In the genomic region with DNA sequence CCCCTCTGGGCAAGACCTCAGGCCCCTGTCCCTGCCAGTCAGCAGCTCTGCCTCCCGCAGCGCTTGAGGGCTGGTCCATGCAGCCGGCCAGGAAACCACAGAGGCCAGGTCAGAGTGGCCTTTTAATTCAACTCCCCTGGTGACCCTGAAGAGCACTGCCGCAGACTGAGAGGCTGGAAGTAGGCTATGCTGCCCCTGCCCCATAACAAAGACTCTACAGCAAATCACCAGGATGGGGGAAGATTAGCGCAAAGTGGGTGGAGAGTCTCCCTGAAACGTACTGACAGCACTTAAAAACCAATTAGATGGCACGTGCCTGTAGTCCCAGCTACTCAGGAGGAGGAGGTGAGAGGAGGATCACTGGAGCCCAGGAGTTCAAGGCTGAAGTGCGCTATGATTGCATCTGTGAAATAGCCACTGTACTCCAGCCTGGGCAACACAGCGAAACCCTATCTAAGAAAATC, we compare ENCODE assay signal across 1 cellular context.
TF ChIP-seq lines count a peak whose summit lies in the region.

No MANE protein-coding gene starts in this region.

TF ChIP-seq in HepG2, 621 proteins besides CTCF, POLR2A, EP300 and RAD21 (continued from another document and continues in another):
- no peak for TF ChIP-seq KDM3A (CRISPR knock-in tag; IDR thresholded peaks at IDR 0.05; ENCODE audit: low read depth)
- no peak for TF ChIP-seq RBM22 (optimal IDR thresholded peaks at IDR 0.05; ENCODE audit: low read length)
- no peak for TF ChIP-seq ZNF20 (CRISPR knock-in tag; IDR thresholded peaks at IDR 0.05)
- no peak for TF ChIP-seq THYN1 (CRISPR knock-in tag; IDR thresholded peaks at IDR 0.05; ENCODE audit: borderline replicate concordance, low read depth)
- TF ChIP-seq, protein P1, sequence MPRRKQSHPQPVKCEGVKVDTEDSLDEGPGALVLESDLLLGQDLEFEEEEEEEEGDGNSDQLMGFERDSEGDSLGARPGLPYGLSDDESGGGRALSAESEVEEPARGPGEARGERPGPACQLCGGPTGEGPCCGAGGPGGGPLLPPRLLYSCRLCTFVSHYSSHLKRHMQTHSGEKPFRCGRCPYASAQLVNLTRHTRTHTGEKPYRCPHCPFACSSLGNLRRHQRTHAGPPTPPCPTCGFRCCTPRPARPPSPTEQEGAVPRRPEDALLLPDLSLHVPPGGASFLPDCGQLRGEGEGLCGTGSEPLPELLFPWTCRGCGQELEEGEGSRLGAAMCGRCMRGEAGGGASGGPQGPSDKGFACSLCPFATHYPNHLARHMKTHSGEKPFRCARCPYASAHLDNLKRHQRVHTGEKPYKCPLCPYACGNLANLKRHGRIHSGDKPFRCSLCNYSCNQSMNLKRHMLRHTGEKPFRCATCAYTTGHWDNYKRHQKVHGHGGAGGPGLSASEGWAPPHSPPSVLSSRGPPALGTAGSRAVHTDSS (CRISPR knock-in tag; conservative IDR thresholded peaks at IDR 0.05) = no peak
- TF ChIP-seq, protein P2, sequence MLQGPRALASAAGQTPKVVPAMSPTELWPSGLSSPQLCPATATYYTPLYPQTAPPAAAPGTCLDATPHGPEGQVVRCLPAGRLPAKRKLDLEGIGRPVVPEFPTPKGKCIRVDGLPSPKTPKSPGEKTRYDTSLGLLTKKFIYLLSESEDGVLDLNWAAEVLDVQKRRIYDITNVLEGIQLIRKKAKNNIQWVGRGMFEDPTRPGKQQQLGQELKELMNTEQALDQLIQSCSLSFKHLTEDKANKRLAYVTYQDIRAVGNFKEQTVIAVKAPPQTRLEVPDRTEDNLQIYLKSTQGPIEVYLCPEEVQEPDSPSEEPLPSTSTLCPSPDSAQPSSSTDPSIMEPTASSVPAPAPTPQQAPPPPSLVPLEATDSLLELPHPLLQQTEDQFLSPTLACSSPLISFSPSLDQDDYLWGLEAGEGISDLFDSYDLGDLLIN (CRISPR knock-in tag; IDR thresholded peaks at IDR 0.05; ENCODE audit: borderline replicate concordance) = no peak
- no peak for TF ChIP-seq KLF15 (CRISPR knock-in tag; IDR thresholded peaks at IDR 0.05; ENCODE audit: borderline replicate concordance)
- no peak for TF ChIP-seq TMF1 (CRISPR knock-in tag; IDR thresholded peaks at IDR 0.05; ENCODE audit: low read depth)
- TF ChIP-seq ONECUT2 (CRISPR knock-in tag; IDR thresholded peaks at IDR 0.05) = no peak
- TF ChIP-seq NFE2L2 (IDR thresholded peaks at IDR 0.05; ENCODE audit: low read length) = no peak
- TF ChIP-seq, protein P3, sequence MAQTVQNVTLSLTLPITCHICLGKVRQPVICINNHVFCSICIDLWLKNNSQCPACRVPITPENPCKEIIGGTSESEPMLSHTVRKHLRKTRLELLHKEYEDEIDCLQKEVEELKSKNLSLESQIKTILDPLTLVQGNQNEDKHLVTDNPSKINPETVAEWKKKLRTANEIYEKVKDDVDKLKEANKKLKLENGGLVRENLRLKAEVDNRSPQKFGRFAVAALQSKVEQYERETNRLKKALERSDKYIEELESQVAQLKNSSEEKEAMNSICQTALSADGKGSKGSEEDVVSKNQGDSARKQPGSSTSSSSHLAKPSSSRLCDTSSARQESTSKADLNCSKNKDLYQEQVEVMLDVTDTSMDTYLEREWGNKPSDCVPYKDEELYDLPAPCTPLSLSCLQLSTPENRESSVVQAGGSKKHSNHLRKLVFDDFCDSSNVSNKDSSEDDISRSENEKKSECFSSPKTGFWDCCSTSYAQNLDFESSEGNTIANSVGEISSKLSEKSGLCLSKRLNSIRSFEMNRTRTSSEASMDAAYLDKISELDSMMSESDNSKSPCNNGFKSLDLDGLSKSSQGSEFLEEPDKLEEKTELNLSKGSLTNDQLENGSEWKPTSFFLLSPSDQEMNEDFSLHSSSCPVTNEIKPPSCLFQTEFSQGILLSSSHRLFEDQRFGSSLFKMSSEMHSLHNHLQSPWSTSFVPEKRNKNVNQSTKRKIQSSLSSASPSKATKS (CRISPR knock-in tag; IDR thresholded peaks at IDR 0.05) = no peak
- TF ChIP-seq EEA1 (CRISPR knock-in tag; IDR thresholded peaks at IDR 0.05; ENCODE audit: borderline replicate concordance) = no peak
- TF ChIP-seq, protein P4, sequence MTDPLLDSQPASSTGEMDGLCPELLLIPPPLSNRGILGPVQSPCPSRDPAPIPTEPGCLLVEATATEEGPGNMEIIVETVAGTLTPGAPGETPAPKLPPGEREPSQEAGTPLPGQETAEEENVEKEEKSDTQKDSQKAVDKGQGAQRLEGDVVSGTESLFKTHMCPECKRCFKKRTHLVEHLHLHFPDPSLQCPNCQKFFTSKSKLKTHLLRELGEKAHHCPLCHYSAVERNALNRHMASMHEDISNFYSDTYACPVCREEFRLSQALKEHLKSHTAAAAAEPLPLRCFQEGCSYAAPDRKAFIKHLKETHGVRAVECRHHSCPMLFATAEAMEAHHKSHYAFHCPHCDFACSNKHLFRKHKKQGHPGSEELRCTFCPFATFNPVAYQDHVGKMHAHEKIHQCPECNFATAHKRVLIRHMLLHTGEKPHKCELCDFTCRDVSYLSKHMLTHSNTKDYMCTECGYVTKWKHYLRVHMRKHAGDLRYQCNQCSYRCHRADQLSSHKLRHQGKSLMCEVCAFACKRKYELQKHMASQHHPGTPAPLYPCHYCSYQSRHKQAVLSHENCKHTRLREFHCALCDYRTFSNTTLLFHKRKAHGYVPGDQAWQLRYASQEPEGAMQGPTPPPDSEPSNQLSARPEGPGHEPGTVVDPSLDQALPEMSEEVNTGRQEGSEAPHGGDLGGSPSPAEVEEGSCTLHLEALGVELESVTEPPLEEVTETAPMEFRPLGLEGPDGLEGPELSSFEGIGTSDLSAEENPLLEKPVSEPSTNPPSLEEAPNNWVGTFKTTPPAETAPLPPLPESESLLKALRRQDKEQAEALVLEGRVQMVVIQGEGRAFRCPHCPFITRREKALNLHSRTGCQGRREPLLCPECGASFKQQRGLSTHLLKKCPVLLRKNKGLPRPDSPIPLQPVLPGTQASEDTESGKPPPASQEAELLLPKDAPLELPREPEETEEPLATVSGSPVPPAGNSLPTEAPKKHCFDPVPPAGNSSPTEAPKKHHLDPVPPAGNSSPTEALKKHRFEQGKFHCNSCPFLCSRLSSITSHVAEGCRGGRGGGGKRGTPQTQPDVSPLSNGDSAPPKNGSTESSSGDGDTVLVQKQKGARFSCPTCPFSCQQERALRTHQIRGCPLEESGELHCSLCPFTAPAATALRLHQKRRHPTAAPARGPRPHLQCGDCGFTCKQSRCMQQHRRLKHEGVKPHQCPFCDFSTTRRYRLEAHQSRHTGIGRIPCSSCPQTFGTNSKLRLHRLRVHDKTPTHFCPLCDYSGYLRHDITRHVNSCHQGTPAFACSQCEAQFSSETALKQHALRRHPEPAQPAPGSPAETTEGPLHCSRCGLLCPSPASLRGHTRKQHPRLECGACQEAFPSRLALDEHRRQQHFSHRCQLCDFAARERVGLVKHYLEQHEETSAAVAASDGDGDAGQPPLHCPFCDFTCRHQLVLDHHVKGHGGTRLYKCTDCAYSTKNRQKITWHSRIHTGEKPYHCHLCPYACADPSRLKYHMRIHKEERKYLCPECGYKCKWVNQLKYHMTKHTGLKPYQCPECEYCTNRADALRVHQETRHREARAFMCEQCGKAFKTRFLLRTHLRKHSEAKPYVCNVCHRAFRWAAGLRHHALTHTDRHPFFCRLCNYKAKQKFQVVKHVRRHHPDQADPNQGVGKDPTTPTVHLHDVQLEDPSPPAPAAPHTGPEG (CRISPR knock-in tag; IDR thresholded peaks at IDR 0.05) = no peak
- TF ChIP-seq, protein P5, sequence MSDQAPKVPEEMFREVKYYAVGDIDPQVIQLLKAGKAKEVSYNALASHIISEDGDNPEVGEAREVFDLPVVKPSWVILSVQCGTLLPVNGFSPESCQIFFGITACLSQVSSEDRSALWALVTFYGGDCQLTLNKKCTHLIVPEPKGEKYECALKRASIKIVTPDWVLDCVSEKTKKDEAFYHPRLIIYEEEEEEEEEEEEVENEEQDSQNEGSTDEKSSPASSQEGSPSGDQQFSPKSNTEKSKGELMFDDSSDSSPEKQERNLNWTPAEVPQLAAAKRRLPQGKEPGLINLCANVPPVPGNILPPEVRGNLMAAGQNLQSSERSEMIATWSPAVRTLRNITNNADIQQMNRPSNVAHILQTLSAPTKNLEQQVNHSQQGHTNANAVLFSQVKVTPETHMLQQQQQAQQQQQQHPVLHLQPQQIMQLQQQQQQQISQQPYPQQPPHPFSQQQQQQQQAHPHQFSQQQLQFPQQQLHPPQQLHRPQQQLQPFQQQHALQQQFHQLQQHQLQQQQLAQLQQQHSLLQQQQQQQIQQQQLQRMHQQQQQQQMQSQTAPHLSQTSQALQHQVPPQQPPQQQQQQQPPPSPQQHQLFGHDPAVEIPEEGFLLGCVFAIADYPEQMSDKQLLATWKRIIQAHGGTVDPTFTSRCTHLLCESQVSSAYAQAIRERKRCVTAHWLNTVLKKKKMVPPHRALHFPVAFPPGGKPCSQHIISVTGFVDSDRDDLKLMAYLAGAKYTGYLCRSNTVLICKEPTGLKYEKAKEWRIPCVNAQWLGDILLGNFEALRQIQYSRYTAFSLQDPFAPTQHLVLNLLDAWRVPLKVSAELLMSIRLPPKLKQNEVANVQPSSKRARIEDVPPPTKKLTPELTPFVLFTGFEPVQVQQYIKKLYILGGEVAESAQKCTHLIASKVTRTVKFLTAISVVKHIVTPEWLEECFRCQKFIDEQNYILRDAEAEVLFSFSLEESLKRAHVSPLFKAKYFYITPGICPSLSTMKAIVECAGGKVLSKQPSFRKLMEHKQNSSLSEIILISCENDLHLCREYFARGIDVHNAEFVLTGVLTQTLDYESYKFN (CRISPR knock-in tag; conservative IDR thresholded peaks at IDR 0.05) = peak; percentile 29; the same call in 1 of the 2 replicates
- TF ChIP-seq HNF4A (CRISPR knock-in tag; IDR thresholded peaks at IDR 0.05) = peak; percentile 40; the same call in 1 of the 2 replicates
- TF ChIP-seq MAZ (IDR thresholded peaks at IDR 0.05; ENCODE audit: borderline replicate concordance, low read depth, low read length) = no peak
- TF ChIP-seq MAZ (CRISPR knock-in tag; IDR thresholded peaks at IDR 0.05; ENCODE audit: low read depth) = no peak
- TF ChIP-seq, protein P6, sequence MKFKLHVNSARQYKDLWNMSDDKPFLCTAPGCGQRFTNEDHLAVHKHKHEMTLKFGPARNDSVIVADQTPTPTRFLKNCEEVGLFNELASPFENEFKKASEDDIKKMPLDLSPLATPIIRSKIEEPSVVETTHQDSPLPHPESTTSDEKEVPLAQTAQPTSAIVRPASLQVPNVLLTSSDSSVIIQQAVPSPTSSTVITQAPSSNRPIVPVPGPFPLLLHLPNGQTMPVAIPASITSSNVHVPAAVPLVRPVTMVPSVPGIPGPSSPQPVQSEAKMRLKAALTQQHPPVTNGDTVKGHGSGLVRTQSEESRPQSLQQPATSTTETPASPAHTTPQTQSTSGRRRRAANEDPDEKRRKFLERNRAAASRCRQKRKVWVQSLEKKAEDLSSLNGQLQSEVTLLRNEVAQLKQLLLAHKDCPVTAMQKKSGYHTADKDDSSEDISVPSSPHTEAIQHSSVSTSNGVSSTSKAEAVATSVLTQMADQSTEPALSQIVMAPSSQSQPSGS (CRISPR knock-in tag; IDR thresholded peaks at IDR 0.05) = no peak
- TF ChIP-seq PHF20 (CRISPR knock-in tag; IDR thresholded peaks at IDR 0.05) = no peak
- TF ChIP-seq KLF16 (CRISPR knock-in tag; IDR thresholded peaks at IDR 0.05) = no peak
- TF ChIP-seq PLRG1 (conservative IDR thresholded peaks at IDR 0.05) = no peak
- no peak for TF ChIP-seq ZNF30 (CRISPR knock-in tag; IDR thresholded peaks at IDR 0.05)
- TF ChIP-seq BRCA1 (CRISPR knock-in tag; IDR thresholded peaks at IDR 0.05) = no peak
- TF ChIP-seq, protein P7, sequence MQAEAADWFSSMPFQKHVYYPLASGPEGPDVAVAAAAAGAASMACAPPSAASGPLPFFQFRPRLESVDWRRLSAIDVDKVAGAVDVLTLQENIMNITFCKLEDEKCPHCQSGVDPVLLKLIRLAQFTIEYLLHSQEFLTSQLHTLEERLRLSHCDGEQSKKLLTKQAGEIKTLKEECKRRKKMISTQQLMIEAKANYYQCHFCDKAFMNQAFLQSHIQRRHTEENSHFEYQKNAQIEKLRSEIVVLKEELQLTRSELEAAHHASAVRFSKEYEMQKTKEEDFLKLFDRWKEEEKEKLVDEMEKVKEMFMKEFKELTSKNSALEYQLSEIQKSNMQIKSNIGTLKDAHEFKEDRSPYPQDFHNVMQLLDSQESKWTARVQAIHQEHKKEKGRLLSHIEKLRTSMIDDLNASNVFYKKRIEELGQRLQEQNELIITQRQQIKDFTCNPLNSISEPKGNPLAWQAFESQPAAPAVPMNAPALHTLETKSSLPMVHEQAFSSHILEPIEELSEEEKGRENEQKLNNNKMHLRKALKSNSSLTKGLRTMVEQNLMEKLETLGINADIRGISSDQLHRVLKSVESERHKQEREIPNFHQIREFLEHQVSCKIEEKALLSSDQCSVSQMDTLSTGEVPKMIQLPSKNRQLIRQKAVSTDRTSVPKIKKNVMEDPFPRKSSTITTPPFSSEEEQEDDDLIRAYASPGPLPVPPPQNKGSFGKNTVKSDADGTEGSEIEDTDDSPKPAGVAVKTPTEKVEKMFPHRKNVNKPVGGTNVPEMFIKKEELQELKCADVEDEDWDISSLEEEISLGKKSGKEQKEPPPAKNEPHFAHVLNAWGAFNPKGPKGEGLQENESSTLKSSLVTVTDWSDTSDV (CRISPR knock-in tag; IDR thresholded peaks at IDR 0.05) = no peak
- peak; percentile 24; the same call in 1 of the 2 replicates for TF ChIP-seq HDAC2 (CRISPR knock-in tag; IDR thresholded peaks at IDR 0.05)
- no peak for TF ChIP-seq SP1 (IDR thresholded peaks at IDR 0.05)
- no peak for TF ChIP-seq SP1 (CRISPR knock-in tag; IDR thresholded peaks at IDR 0.05)
- TF ChIP-seq SRSF4 (IDR thresholded peaks at IDR 0.05; ENCODE audit: low read depth, low read length, poor library complexity, severe bottlenecking) = no peak
- TF ChIP-seq ZC3H13 (CRISPR knock-in tag; IDR thresholded peaks at IDR 0.05) = no peak
- TF ChIP-seq, protein P8, sequence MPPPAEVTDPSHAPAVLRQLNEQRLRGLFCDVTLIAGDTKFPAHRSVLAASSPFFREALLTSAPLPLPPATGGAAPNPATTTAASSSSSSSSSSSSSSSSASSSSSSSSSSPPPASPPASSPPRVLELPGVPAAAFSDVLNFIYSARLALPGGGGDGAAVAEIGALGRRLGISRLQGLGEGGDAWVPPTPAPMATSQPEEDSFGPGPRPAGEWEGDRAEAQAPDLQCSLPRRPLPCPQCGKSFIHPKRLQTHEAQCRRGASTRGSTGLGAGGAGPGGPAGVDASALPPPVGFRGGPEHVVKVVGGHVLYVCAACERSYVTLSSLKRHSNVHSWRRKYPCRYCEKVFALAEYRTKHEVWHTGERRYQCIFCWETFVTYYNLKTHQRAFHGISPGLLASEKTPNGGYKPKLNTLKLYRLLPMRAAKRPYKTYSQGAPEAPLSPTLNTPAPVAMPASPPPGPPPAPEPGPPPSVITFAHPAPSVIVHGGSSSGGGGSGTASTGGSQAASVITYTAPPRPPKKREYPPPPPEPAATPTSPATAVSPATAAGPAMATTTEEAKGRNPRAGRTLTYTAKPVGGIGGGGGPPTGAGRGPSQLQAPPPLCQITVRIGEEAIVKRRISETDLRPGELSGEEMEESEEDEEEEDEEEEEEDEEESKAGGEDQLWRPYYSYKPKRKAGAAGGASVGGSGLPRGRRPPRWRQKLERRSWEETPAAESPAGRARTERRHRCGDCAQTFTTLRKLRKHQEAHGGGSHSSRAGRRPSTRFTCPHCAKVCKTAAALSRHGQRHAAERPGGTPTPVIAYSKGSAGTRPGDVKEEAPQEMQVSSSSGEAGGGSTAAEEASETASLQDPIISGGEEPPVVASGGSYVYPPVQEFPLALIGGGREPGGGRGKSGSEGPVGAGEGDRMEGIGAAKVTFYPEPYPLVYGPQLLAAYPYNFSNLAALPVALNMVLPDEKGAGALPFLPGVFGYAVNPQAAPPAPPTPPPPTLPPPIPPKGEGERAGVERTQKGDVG (CRISPR knock-in tag; IDR thresholded peaks at IDR 0.05; ENCODE audit: borderline replicate concordance) = no peak
- 0 out of 2 replicates have a peak, but pooled peaks have one; percentile 16 for TF ChIP-seq MYC (CRISPR knock-in tag; IDR thresholded peaks at IDR 0.05; ENCODE audit: borderline replicate concordance)
- TF ChIP-seq KDM5A (IDR thresholded peaks at IDR 0.05; ENCODE audit: borderline replicate concordance, low read length) = no peak
- TF ChIP-seq, protein P9, sequence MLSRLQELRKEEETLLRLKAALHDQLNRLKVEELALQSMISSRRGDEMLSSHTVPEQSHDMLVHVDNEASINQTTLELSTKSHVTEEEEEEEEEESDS (CRISPR knock-in tag; IDR thresholded peaks at IDR 0.05; ENCODE audit: borderline replicate concordance) = no peak
